ENCODE assay signal across 28 cellular contexts in genomic region chr2:139080244-139080643, GRCh38.
"Had no signal": no experiment of that assay in that cellular context is flagged by ENCODE, and none has a peak within 500 bp of the region (broad histone marks: within the 10 kb centered on the region; RNA-seq: fewer than 3 reads in every experiment).

No MANE protein-coding gene starts in this region.

- H3K4me1 Mint-ChIP-seq: activated CD4-positive, alpha-beta memory T cell treated with anti-CD3 and anti-CD28 coated beads, Interleukin-2, amount 10 ng/mL, durations not matched to agents 7 days and 5 days; activated CD4-positive, alpha-beta T cell treated with anti-CD3 and anti-CD28 coated beads, Interleukin-2, amount 10 ng/mL, durations not matched to agents 24 days and 14 days; activated naive CD4-positive, alpha-beta T cell treated with anti-CD3 and anti-CD28 coated beads, Interleukin-2, amount 10 ng/mL, durations not matched to agents 7 days and 5 days; activated naive CD8-positive, alpha-beta T cell treated with anti-CD3 and anti-CD28 coated beads, Interleukin-2, amount 10 ng/mL, durations not matched to agents 7 days and 5 days; immature natural killer cell; natural killer cell; T-helper 17 cell had no signal

- H3K27ac Mint-ChIP-seq: activated CD4-positive, alpha-beta memory T cell treated with anti-CD3 and anti-CD28 coated beads, Interleukin-2, amount 10 ng/mL, durations not matched to agents 7 days and 5 days; activated CD4-positive, alpha-beta T cell treated with anti-CD3 and anti-CD28 coated beads, Interleukin-2, amount 10 ng/mL, durations not matched to agents 24 days and 14 days; activated naive CD4-positive, alpha-beta T cell treated with anti-CD3 and anti-CD28 coated beads, Interleukin-2, amount 10 ng/mL, durations not matched to agents 7 days and 5 days; activated naive CD8-positive, alpha-beta T cell treated with anti-CD3 and anti-CD28 coated beads, Interleukin-2, amount 10 ng/mL, durations not matched to agents 7 days and 5 days; activated T-cell treated with anti-CD3 and anti-CD28 coated beads, Interleukin-2, amount 50 U/mL, for 24 hours; effector memory CD8-positive, alpha-beta T cell; immature natural killer cell; natural killer cell; stimulated activated naive CD8-positive, alpha-beta T cell treated with anti-CD3 and anti-CD28 coated beads, Interleukin-15, Interleukin-2, amounts not matched to agents 100 ng/mL and 50 ng/mL, for 24 hours; T-helper 17 cell had no signal

- H3K4me3 Mint-ChIP-seq: activated CD4-positive, alpha-beta memory T cell treated with anti-CD3 and anti-CD28 coated beads, Interleukin-2, amount 10 ng/mL, durations not matched to agents 7 days and 5 days; activated CD4-positive, alpha-beta T cell treated with anti-CD3 and anti-CD28 coated beads, Interleukin-2, amount 10 ng/mL, durations not matched to agents 24 days and 14 days; activated naive CD4-positive, alpha-beta T cell treated with anti-CD3 and anti-CD28 coated beads, Interleukin-2, amount 10 ng/mL, durations not matched to agents 7 days and 5 days; activated naive CD8-positive, alpha-beta T cell treated with anti-CD3 and anti-CD28 coated beads, Interleukin-2, amount 10 ng/mL, durations not matched to agents 7 days and 5 days; activated T-cell treated with anti-CD3 and anti-CD28 coated beads, Interleukin-2, amount 50 U/mL, for 24 hours; effector memory CD8-positive, alpha-beta T cell; immature natural killer cell; natural killer cell; stimulated activated naive CD8-positive, alpha-beta T cell treated with anti-CD3 and anti-CD28 coated beads, Interleukin-15, Interleukin-2, amounts not matched to agents 100 ng/mL and 50 ng/mL, for 24 hours; T-helper 17 cell had no signal

- ATAC-seq: effector memory CD8-positive, alpha-beta T cell; gastroesophageal sphincter; left lobe of liver; lower lobe of right lung; natural killer cell; right cardiac atrium; T-helper 17 cell; upper lobe of right lung had no signal

- H3K9me3 Mint-ChIP-seq: activated naive CD8-positive, alpha-beta T cell treated with anti-CD3 and anti-CD28 coated beads, Interleukin-2, amount 10 ng/mL, durations not matched to agents 7 days and 5 days; stimulated activated naive CD8-positive, alpha-beta T cell treated with anti-CD3 and anti-CD28 coated beads, Interleukin-15, Interleukin-2, amounts not matched to agents 100 ng/mL and 50 ng/mL, for 24 hours had no signal

- DNase-seq: activated CD4-positive, alpha-beta memory T cell treated with anti-CD3 and anti-CD28 coated beads, Interleukin-2, amount 10 ng/mL, durations not matched to agents 7 days and 5 days; activated CD4-positive, alpha-beta T cell treated with anti-CD3 and anti-CD28 coated beads, Interleukin-2, amount 10 ng/mL, durations not matched to agents 24 days and 14 days; activated CD4-positive, CD25-positive, alpha-beta regulatory T cell treated with anti-CD3 and anti-CD28 coated beads, Interleukin-2, amount 50 U/mL, for 72 hours; activated CD8-positive, alpha-beta memory T cell treated with anti-CD3 and anti-CD28 coated beads, Interleukin-2, amount 50 U/mL, for 48 hours; activated gamma-delta T cell; activated naive CD4-positive, alpha-beta T cell treated with anti-CD3 and anti-CD28 coated beads, Interleukin-2, amount 10 ng/mL, durations not matched to agents 7 days and 5 days; activated naive CD8-positive, alpha-beta T cell treated with anti-CD3 and anti-CD28 coated beads, Interleukin-2, amount 10 ng/mL, durations not matched to agents 7 days and 5 days; activated T-cell treated with anti-CD3 and anti-CD28 coated beads, Interleukin-2, amount 50 U/mL, for 24 hours; cerebellar nuclear complex; effector memory CD8-positive, alpha-beta T cell; erythroblast; head of caudate nucleus; hypothalamus; immature natural killer cell; lower lobe of right lung; mesenchymal stem cell; natural killer cell; posterior cingulate gyrus; right cardiac atrium; stimulated activated CD4-positive, alpha-beta T cell treated with anti-CD3 and anti-CD28 coated beads, Interleukin-2, amount 100 ng/mL, for 48 hours; substantia nigra; T-helper 17 cell; T1000; thyroid gland; upper lobe of right lung had no signal

- H3K27me3 Mint-ChIP-seq: activated CD4-positive, alpha-beta memory T cell treated with anti-CD3 and anti-CD28 coated beads, Interleukin-2, amount 10 ng/mL, durations not matched to agents 7 days and 5 days; activated CD4-positive, alpha-beta T cell treated with anti-CD3 and anti-CD28 coated beads, Interleukin-2, amount 10 ng/mL, durations not matched to agents 24 days and 14 days; activated naive CD4-positive, alpha-beta T cell treated with anti-CD3 and anti-CD28 coated beads, Interleukin-2, amount 10 ng/mL, durations not matched to agents 7 days and 5 days; activated naive CD8-positive, alpha-beta T cell treated with anti-CD3 and anti-CD28 coated beads, Interleukin-2, amount 10 ng/mL, durations not matched to agents 7 days and 5 days; activated T-cell treated with anti-CD3 and anti-CD28 coated beads, Interleukin-2, amount 50 U/mL, for 24 hours; effector memory CD8-positive, alpha-beta T cell; stimulated activated naive CD8-positive, alpha-beta T cell treated with anti-CD3 and anti-CD28 coated beads, Interleukin-15, Interleukin-2, amounts not matched to agents 100 ng/mL and 50 ng/mL, for 24 hours; T-helper 17 cell had no signal

- H3K36me3 Mint-ChIP-seq: activated naive CD4-positive, alpha-beta T cell treated with anti-CD3 and anti-CD28 coated beads, Interleukin-2, amount 10 ng/mL, durations not matched to agents 7 days and 5 days; activated naive CD8-positive, alpha-beta T cell treated with anti-CD3 and anti-CD28 coated beads, Interleukin-2, amount 10 ng/mL, durations not matched to agents 7 days and 5 days; immature natural killer cell; natural killer cell had no signal
